In the genomic region with DNA sequence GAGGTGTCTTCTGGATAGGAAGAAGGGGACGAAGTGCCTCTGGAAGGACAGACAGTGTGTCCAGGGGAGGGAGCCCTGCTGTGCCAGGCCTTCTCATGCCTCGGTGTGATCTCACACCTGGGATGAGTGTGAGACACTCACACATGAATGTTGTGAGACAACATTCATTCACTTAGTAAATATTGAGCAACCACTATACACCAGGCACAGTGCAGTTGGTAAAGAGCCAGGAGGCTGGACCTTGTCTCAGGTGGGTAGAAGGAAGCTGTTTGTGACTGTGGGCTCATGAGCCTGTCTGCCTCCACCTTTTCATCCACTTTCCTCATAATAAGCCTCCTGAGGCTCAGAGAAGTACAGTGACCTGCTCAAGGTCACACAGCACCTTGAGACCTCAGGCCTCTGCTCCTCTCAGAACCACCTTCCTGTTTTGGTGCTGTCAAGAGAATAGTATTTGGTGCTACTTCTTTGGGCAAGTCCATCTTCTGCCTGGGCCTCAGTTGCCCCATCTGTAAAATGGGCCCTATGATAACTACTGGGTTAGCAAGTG, we compare ENCODE assay signal across 1 cellular context.
TF ChIP-seq lines count a peak whose summit lies in the region.

No MANE protein-coding gene starts in this region.

TF ChIP-seq in HepG2, 621 proteins besides CTCF, POLR2A, EP300 and RAD21 (continued from another document and continues in another):
- TF ChIP-seq, protein P1, sequence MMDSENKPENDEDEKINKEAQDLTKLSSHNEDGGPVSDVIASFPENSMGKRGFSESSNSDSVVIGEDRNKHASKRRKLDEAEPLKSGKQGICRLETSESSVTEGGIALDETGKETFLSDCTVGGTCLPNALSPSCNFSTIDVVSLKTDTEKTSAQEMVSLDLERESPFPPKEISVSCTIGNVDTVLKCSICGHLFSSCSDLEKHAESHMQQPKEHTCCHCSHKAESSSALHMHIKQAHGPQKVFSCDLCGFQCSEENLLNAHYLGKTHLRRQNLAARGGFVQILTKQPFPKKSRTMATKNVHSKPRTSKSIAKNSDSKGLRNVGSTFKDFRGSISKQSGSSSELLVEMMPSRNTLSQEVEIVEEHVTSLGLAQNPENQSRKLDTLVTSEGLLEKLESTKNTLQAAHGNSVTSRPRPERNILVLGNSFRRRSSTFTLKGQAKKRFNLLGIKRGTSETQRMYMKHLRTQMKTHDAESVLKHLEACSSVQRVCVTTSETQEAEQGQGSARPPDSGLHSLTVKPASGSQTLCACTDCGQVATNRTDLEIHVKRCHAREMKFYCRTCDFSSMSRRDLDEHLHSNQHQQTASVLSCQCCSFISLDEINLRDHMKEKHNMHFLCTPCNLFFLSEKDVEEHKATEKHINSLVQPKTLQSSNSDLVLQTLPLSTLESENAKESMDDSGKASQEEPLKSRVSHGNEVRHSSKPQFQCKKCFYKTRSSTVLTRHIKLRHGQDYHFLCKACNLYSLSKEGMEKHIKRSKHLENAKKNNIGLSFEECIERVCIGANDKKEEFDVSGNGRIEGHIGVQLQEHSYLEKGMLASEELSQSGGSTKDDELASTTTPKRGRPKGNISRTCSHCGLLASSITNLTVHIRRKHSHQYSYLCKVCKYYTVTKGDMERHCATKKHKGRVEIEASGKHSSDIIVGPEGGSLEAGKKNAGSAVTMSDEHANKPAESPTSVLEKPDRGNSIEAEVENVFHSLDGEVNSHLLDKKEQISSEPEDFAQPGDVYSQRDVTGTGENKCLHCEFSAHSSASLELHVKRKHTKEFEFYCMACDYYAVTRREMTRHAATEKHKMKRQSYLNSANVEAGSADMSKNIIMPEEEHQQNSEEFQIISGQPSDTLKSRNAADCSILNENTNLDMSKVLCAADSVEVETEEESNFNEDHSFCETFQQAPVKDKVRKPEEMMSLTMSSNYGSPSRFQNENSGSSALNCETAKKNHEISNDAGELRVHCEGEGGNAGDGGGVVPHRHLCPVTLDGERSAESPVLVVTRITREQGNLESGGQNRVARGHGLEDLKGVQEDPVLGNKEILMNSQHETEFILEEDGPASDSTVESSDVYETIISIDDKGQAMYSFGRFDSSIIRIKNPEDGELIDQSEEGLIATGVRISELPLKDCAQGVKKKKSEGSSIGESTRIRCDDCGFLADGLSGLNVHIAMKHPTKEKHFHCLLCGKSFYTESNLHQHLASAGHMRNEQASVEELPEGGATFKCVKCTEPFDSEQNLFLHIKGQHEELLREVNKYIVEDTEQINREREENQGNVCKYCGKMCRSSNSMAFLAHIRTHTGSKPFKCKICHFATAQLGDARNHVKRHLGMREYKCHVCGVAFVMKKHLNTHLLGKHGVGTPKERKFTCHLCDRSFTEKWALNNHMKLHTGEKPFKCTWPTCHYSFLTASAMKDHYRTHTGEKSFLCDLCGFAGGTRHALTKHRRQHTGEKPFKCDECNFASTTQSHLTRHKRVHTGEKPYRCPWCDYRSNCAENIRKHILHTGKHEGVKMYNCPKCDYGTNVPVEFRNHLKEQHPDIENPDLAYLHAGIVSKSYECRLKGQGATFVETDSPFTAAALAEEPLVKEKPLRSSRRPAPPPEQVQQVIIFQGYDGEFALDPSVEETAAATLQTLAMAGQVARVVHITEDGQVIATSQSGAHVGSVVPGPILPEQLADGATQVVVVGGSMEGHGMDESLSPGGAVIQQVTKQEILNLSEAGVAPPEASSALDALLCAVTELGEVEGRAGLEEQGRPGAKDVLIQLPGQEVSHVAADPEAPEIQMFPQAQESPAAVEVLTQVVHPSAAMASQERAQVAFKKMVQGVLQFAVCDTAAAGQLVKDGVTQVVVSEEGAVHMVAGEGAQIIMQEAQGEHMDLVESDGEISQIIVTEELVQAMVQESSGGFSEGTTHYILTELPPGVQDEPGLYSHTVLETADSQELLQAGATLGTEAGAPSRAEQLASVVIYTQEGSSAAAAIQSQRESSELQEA (CRISPR knock-in tag; IDR thresholded peaks at IDR 0.05; ENCODE audit: not compliant biosample characterization), result no peak
- TF ChIP-seq PRDM4 (CRISPR knock-in tag; IDR thresholded peaks at IDR 0.05; ENCODE audit: borderline replicate concordance) (no peak), IKZF1 (IDR thresholded peaks at IDR 0.05) (no peak), ZSCAN9 (CRISPR knock-in tag; IDR thresholded peaks at IDR 0.05; ENCODE audit: borderline replicate concordance) (peak; percentile 70; the same call in 1 of the 2 replicates), ZNF225 (CRISPR knock-in tag; IDR thresholded peaks at IDR 0.05) (no peak), CCAR2 (optimal IDR thresholded peaks at IDR 0.05; ENCODE audit: low read depth, low read length) (no peak), MTA1 (CRISPR knock-in tag; IDR thresholded peaks at IDR 0.05; ENCODE audit: borderline replicate concordance) (no peak), ZNF230 (CRISPR knock-in tag; IDR thresholded peaks at IDR 0.05) (no peak), ZNF256 (CRISPR knock-in tag; conservative IDR thresholded peaks at IDR 0.05) (no peak), ZFP36L2 (CRISPR knock-in tag; IDR thresholded peaks at IDR 0.05) (no peak), TAF15 (IDR thresholded peaks at IDR 0.05; ENCODE audit: low read depth, low read length, poor library complexity, severe bottlenecking) (no peak), MXD4 (CRISPR knock-in tag; IDR thresholded peaks at IDR 0.05) (peak; percentile 44; the same call in 1 of the 2 replicates), KDM1A (CRISPR knock-in tag; IDR thresholded peaks at IDR 0.05) (peak; percentile 74; the same call in 1 of the 2 replicates), HDAC2 (CRISPR knock-in tag; IDR thresholded peaks at IDR 0.05) (peak; percentile 79), KDM5A (IDR thresholded peaks at IDR 0.05; ENCODE audit: borderline replicate concordance, low read length) (no peak), GFI1 (CRISPR knock-in tag; IDR thresholded peaks at IDR 0.05; ENCODE audit: borderline replicate concordance) (no peak), BORCS8-MEF2B (CRISPR knock-in tag; IDR thresholded peaks at IDR 0.05) (no peak), RXRB (CRISPR knock-in tag; IDR thresholded peaks at IDR 0.05; ENCODE audit: borderline replicate concordance) (peak; percentile 78), PPARG (CRISPR knock-in tag; conservative IDR thresholded peaks at IDR 0.05) (peak; percentile 59), BCL6 (CRISPR knock-in tag; IDR thresholded peaks at IDR 0.05) (peak; percentile 68), ESRRA (CRISPR knock-in tag; IDR thresholded peaks at IDR 0.05; ENCODE audit: low read depth) (no peak), CERS6 (CRISPR knock-in tag; IDR thresholded peaks at IDR 0.05) (no peak), HDAC6 (IDR thresholded peaks at IDR 0.05; ENCODE audit: low read depth, low read length) (no peak), ETV5 (CRISPR knock-in tag; IDR thresholded peaks at IDR 0.05; ENCODE audit: borderline replicate concordance) (peak; percentile 18; the same call in 1 of the 2 replicates), MLLT10 (CRISPR knock-in tag; IDR thresholded peaks at IDR 0.05) (no peak), BCLAF1 (IDR thresholded peaks at IDR 0.05) (no peak), ZBTB20 (CRISPR knock-in tag; IDR thresholded peaks at IDR 0.05; ENCODE audit: borderline replicate concordance, low read depth) (peak; percentile 69; the same call in 1 of the 2 replicates), SMAD9 (CRISPR knock-in tag; IDR thresholded peaks at IDR 0.05) (no peak), ZMYM2 (CRISPR knock-in tag; IDR thresholded peaks at IDR 0.05) (no peak), MTA3 (CRISPR knock-in tag; IDR thresholded peaks at IDR 0.05) (no peak), THAP11 (CRISPR knock-in tag; IDR thresholded peaks at IDR 0.05) (peak; percentile 69), ZSCAN21 (CRISPR knock-in tag; IDR thresholded peaks at IDR 0.05; ENCODE audit: borderline replicate concordance) (no peak)
- TF ChIP-seq, protein P2, sequence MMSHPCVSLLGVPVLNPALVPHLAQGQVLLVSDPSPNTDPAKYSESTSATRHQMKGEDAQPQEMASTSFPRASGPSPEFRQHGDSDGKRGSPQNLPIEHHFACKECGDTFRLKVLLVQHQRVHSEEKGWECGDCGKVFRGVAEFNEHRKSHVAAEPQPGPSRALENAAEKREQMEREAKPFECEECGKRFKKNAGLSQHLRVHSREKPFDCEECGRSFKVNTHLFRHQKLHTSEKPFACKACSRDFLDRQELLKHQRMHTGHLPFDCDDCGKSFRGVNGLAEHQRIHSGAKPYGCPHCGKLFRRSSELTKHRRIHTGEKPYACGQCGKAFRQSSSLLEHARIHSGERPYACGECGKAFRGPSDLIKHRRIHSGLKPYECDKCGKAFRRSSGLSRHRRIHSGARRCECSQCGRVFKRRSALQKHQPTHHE (CRISPR knock-in tag; IDR thresholded peaks at IDR 0.05; ENCODE audit: borderline replicate concordance), result no peak
- TF ChIP-seq, protein P3, sequence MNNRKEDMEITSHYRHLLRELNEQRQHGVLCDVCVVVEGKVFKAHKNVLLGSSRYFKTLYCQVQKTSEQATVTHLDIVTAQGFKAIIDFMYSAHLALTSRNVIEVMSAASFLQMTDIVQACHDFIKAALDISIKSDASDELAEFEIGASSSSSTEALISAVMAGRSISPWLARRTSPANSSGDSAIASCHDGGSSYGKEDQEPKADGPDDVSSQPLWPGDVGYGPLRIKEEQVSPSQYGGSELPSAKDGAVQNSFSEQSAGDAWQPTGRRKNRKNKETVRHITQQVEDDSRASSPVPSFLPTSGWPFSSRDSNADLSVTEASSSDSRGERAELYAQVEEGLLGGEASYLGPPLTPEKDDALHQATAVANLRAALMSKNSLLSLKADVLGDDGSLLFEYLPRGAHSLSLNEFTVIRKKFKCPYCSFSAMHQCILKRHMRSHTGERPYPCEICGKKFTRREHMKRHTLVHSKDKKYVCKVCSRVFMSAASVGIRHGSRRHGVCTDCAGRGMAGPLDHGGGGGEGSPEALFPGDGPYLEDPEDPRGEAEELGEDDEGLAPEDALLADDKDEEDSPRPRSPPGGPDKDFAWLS (CRISPR knock-in tag; IDR thresholded peaks at IDR 0.05; ENCODE audit: borderline replicate concordance), result no peak
- TF ChIP-seq, protein P4, sequence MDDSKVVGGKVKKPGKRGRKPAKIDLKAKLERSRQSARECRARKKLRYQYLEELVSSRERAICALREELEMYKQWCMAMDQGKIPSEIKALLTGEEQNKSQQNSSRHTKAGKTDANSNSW (CRISPR knock-in tag; IDR thresholded peaks at IDR 0.05; ENCODE audit: borderline replicate concordance), result no peak
- TF ChIP-seq, protein P5, sequence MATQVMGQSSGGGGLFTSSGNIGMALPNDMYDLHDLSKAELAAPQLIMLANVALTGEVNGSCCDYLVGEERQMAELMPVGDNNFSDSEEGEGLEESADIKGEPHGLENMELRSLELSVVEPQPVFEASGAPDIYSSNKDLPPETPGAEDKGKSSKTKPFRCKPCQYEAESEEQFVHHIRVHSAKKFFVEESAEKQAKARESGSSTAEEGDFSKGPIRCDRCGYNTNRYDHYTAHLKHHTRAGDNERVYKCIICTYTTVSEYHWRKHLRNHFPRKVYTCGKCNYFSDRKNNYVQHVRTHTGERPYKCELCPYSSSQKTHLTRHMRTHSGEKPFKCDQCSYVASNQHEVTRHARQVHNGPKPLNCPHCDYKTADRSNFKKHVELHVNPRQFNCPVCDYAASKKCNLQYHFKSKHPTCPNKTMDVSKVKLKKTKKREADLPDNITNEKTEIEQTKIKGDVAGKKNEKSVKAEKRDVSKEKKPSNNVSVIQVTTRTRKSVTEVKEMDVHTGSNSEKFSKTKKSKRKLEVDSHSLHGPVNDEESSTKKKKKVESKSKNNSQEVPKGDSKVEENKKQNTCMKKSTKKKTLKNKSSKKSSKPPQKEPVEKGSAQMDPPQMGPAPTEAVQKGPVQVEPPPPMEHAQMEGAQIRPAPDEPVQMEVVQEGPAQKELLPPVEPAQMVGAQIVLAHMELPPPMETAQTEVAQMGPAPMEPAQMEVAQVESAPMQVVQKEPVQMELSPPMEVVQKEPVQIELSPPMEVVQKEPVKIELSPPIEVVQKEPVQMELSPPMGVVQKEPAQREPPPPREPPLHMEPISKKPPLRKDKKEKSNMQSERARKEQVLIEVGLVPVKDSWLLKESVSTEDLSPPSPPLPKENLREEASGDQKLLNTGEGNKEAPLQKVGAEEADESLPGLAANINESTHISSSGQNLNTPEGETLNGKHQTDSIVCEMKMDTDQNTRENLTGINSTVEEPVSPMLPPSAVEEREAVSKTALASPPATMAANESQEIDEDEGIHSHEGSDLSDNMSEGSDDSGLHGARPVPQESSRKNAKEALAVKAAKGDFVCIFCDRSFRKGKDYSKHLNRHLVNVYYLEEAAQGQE (IDR thresholded peaks at IDR 0.05; ENCODE audit: borderline replicate concordance in 1 of 2, low read depth in 1 of 2, low read length in 2 of 2), result peak in 1 of 2 experiments; percentile 46; a peak in 1 of 4 replicates
